ENCODE assay signal across 35 cellular contexts in the genomic region with DNA sequence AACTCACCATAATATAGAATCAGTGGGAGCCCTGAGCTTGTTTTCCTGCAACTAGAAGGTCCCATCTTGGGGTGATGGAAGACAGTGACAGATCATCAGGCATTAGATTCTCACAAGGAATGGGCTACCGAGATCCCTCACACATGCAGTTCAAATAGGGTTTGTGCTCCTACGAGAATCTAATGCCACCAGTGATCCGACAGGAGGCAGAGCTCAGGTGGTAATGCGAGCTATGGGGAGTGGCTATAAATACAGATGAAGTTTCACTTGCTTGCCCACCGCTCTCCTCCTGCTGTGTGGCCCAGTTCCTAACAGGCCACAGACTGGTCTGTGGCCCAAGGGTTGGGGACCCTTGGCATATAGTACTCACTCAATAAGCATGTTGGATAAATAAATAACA.
"Had no signal": no experiment of that assay in that cellular context is flagged by ENCODE, and none has a peak within 500 bp of the region (broad histone marks: within the 10 kb centered on the region; RNA-seq: fewer than 3 reads in every experiment).

No MANE protein-coding gene starts in this region.

- H3K9me3 ChIP-seq: MG63 had no signal

- H3K27me3 ChIP-seq: MG63 had no signal

- H3K36me3 ChIP-seq: MG63 had no signal

- H3K4me3 ChIP-seq: MG63 had no signal

- DNase-seq: Karpas-422, Kasumi-1, MG63, MM.1S, MV-4-11, NCI-H1048, NCI-H1092, NCI-H1092 treated with DMSO at 0.1 percent for 48 hours, NCI-H1105, NCI-H1105 treated with DMSO at 0.1 percent for 48 hours, NCI-H1417, NCI-H1417 treated with DMSO at 0.1 percent for 48 hours, NCI-H1436, NCI-H1436 treated with DMSO at 0.1 percent for 48 hours, NCI-H146, NCI-H1694, NCI-H1694 treated with DMSO at 0.1 percent for 48 hours, NCI-H187, NCI-H187 treated with DMSO at 0.1 percent for 48 hours, NCI-H1930, NCI-H2029, NCI-H2029 treated with DMSO at 0.1 percent for 48 hours, NCI-H2081, NCI-H2081 treated with DMSO at 0.1 percent for 48 hours, NCI-H2107, NCI-H2171, NCI-H2171 treated with DMSO at 0.1 percent for 48 hours, NCI-H2227 treated with DMSO at 0.1 percent for 48 hours, NCI-H226, NCI-H345, NCI-H446, NCI-H446 treated with DMSO at 0.1 percent for 48 hours, NCI-H510A, NCI-H510A treated with DMSO at 0.1 percent for 48 hours, NCI-H524 had no signal
